In the genomic region with DNA sequence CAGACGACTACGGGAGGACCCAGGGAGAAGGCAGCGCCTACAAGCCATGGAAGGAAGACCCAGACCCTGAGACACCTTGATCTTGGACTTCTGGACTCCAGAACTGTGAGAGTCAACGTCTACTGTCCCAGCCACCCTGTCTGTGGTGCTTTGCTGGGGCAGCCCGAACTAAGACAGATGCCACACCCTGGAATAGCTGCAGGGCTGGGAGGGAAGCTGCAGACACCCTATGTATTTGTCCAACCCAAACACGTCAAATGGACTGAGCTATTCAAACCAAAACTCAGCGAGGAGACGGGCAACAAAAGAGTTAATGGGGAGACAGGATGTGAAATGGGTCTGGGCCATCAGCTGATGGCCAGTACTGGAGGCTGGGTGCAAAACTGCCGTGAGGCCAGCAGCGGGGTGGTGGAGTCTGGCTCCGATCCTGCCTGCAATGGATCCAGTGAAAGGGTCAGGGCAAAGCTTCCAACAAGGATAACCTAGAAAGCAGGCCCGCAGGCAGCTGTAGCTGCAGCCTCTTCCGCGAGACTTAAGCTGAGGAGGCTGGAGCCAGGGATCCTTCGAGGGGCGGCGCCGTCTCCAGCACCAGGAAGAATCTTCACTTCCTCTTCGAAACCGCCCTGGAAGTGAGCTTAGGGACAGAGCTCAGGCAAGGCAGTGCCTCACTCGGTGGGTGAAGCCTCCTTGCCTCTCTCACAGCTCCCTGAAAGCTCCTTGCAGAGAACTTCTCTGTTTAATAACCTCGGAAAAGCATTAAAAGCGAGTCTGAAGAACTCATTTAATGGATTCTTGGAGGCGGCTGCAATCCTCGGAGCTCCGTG, we compare ENCODE assay signal across 8 cellular contexts.
DNase-seq lines count a peak whose midpoint lies in the region; FAIRE-seq lines count a peak whose summit lies in the region.

No MANE protein-coding gene starts in this region.

- WGBS in small intestine, 3 donors, result 19 to 25% (median 23%) methylated on average over 26 of the region's 26 CpGs

- H3K27ac ChIP-seq in iPS-18a (ENCODE audit: low read length) (no peak overlapping the region), small intestine (ENCODE audit: low read depth in 1 of 2, low read length in 1 of 2) (peak overlapping the region; percentile 1 to 72)

- H3K4me3 ChIP-seq in iPS-18a (ENCODE audit: low read length) (peak overlapping the region; percentile 39), small intestine (ENCODE audit: low read depth in 1 of 2, low read length in 2 of 2) (peak overlapping the region in 1 of 2 donors; percentile 18)

- H3K9ac ChIP-seq in iPS-18a (ENCODE audit: low read length), result peak overlapping the region; percentile 1

- DNase-seq in HCEC 1CT (peak; percentile 39), astrocyte of the hippocampus (ENCODE audit: low read depth, low spot score) (peak; percentile 39), small intestine (peak; percentile 72), cerebellar nuclear complex (lab: John Stamatoyannopoulos, UW) (no peak), 8988T (no peak), DMS153 treated with DMSO at 0.1 percent for 48 hours (lab: John Stamatoyannopoulos, UW; ENCODE audit: unreplicated experiment) (no peak)
- DNase-seq in stimulated activated CD4-positive, alpha-beta T cell treated with anti-CD3 and anti-CD28 coated beads, Interleukin-12 subunit alpha, Interleukin-12 subunit beta, amount 100 ng/mL, for 4 hours, result no peak

- FAIRE-seq in small intestine (lab: Jason Lieb, UNC), result no peak

- no peaks in the 10 kb centered on the region for H3K9me3 ChIP-seq in iPS-18a (ENCODE audit: control insufficient read depth, low read depth, low read length)
- no peaks in the 10 kb centered on the region for H3K9me3 ChIP-seq in small intestine (ENCODE audit: control insufficient read depth, low read depth)

- H3K27me3 ChIP-seq in iPS-18a (ENCODE audit: control insufficient read depth, insufficient read depth, low read length), result no peaks in the 10 kb centered on the region
- H3K27me3 ChIP-seq in small intestine (ENCODE audit: control insufficient read depth in 2 of 2, insufficient read depth in 2 of 2, low read length in 2 of 2), result no peaks in the 10 kb centered on the region

- no peaks in the 10 kb centered on the region for H3K36me3 ChIP-seq in iPS-18a (ENCODE audit: control insufficient read depth, low read depth, low read length)
- H3K36me3 ChIP-seq in small intestine (ENCODE audit: control insufficient read depth in 2 of 2, insufficient read depth in 2 of 2, low read length in 2 of 2), result no peaks in the 10 kb centered on the region

- peaks cover 11% of the 10 kb centered on the region for H3K4me1 ChIP-seq in iPS-18a (ENCODE audit: control insufficient read depth, low read depth, low read length)
- H3K4me1 ChIP-seq in small intestine (ENCODE audit: control insufficient read depth in 2 of 2, insufficient read depth in 1 of 2, low read depth in 1 of 2, low read length in 1 of 2), result no peaks in the 10 kb centered on the region

Comparison
In these comparisons a context has a peak if more than half of its experiments do, and no peak if none do; other contexts are left out.
1. DNase-seq: peak in HCEC 1CT (single experiment), astrocyte of the hippocampus (single experiment) and small intestine (single experiment); none in stimulated activated CD4-positive, alpha-beta T cell treated with anti-CD3 and anti-CD28 coated beads, Interleukin-12 subunit alpha, Interleukin-12 subunit beta, amount 100 ng/mL, for 4 hours (single experiment), cerebellar nuclear complex (0 of 2), 8988T (single experiment) and DMS153 treated with DMSO at 0.1 percent for 48 hours (single experiment).